8 cellular contexts compared by ENCODE assay signal in the genomic region with DNA sequence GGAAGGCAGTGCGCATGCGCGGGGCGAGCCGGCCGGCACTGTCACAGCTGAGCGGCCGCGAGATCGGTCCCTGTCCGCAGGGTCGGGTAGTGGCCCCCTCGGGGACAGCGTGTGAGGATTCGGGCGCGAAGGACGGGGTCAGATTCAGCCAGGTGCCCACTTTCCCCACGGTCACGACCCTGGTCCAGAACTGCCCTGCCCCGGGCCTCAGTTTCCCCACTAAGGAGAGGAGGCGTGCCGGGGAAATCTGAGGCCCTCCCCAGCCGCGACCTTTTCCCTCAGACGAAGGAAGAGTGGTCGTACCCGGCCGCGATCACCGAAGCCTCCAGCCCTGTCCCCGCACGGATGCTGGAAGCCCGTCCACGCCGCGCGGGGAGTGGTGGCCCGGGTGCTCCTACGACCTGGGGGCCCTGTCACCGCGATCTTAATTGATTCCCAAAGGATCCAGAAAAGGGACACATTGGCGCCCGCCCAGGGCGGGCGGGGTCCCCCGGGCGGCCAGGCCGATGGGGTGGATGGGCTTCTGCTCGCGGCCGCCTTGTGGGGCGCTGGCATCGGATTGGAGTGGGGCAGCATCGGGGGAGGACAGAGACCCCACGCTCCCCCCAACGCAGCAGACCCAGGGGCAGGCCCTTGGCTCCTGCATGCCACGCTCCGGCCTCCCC. TPM values are rescaled to one million over a fixed set of nuclear protein-coding genes. Genes with fewer than 3 reads are reported as not detected.
DNase-seq lines count a peak whose midpoint lies in the region; ATAC-seq and TF ChIP-seq lines count a peak whose summit lies in the region.

No MANE protein-coding gene starts in this region.

- peak overlapping the region; percentile 13 for H3K4me3 ChIP-seq in CD4-positive, CD25-positive, alpha-beta regulatory T cell (ENCODE audit: low read depth, low read length)
- H3K4me3 ChIP-seq in MG63 = peak overlapping the region; percentile 65

- H3K36me3 ChIP-seq in CD4-positive, CD25-positive, alpha-beta regulatory T cell (ENCODE audit: control insufficient read depth, insufficient read depth, low read length) = no peaks in the 10 kb centered on the region
- H3K36me3 ChIP-seq in MG63 = no peaks in the 10 kb centered on the region

- peaks cover 12% of the 10 kb centered on the region for H3K27me3 Mint-ChIP-seq in CD4-positive, CD25-positive, alpha-beta regulatory T cell
- H3K27me3 Mint-ChIP-seq in effector memory CD8-positive, alpha-beta T cell = peaks cover 4 to 5% of the 10 kb centered on the region in 2 donors
- peaks cover 6% of the 10 kb centered on the region for H3K27me3 Mint-ChIP-seq in nephron (ENCODE audit: low read depth)

- H3K27ac ChIP-seq in CD4-positive, CD25-positive, alpha-beta regulatory T cell (ENCODE audit: insufficient read depth, low read length, poor library complexity, severe bottlenecking) = no peak overlapping the region

- no peaks in the 10 kb centered on the region for H3K27me3 ChIP-seq in CD4-positive, CD25-positive, alpha-beta regulatory T cell (ENCODE audit: control insufficient read depth, insufficient read depth, low read length)
- H3K27me3 ChIP-seq in MG63 = no peaks in the 10 kb centered on the region

- no peak overlapping the region for H3K27ac Mint-ChIP-seq in CD4-positive, CD25-positive, alpha-beta regulatory T cell
- peak overlapping the region; percentile 41 to 52 for H3K27ac Mint-ChIP-seq in effector memory CD8-positive, alpha-beta T cell
- peak overlapping the region; percentile 33 to 54 (median 38) for H3K27ac Mint-ChIP-seq in nephron

- peaks cover 0 to 2% (median 0%) of the 10 kb centered on the region in 7 donors for H3K9me3 Mint-ChIP-seq in CD4-positive, CD25-positive, alpha-beta regulatory T cell
- no peaks in the 10 kb centered on the region for H3K9me3 Mint-ChIP-seq in effector memory CD8-positive, alpha-beta T cell
- no peaks in the 10 kb centered on the region for H3K9me3 Mint-ChIP-seq in nephron

- H3K4me3 Mint-ChIP-seq in CD4-positive, CD25-positive, alpha-beta regulatory T cell = peak overlapping the region; percentile 66 to 84 (median 78)
- H3K4me3 Mint-ChIP-seq in effector memory CD8-positive, alpha-beta T cell = peak overlapping the region; percentile 77 to 82
- H3K4me3 Mint-ChIP-seq in nephron = peak overlapping the region; percentile 80 to 84 (median 84)

- peaks cover 0 to 9% (median 3%) of the 10 kb centered on the region in 4 donors for H3K4me1 Mint-ChIP-seq in CD4-positive, CD25-positive, alpha-beta regulatory T cell
- H3K4me1 Mint-ChIP-seq in effector memory CD8-positive, alpha-beta T cell (ENCODE audit: low read depth in 2 of 2) = peaks cover 9% of the 10 kb centered on the region in 2 donors
- H3K4me1 Mint-ChIP-seq in nephron = peaks cover 16% of the 10 kb centered on the region

- no peak for DNase-seq in CD4-positive, CD25-positive, alpha-beta regulatory T cell
- no peak for DNase-seq in MG63
- no peak for DNase-seq in effector memory CD8-positive, alpha-beta T cell
- no peak for DNase-seq in AG08396 (ENCODE audit: low spot score)
- DNase-seq in HCEC 1CT = no peak
- DNase-seq in DMS114 treated with DMSO at 0.1 percent for 48 hours (lab: John Stamatoyannopoulos, UW; ENCODE audit: unreplicated experiment) = no peak

- no peaks in the 10 kb centered on the region for H3K36me3 Mint-ChIP-seq in CD4-positive, CD25-positive, alpha-beta regulatory T cell
- peaks cover 13% of the 10 kb centered on the region for H3K36me3 Mint-ChIP-seq in effector memory CD8-positive, alpha-beta T cell (ENCODE audit: insufficient read depth)
- H3K36me3 Mint-ChIP-seq in nephron (ENCODE audit: low read depth) = no peaks in the 10 kb centered on the region

- no peak for ATAC-seq in CD4-positive, CD25-positive, alpha-beta regulatory T cell (ENCODE audit: low read depth in 2 of 2)
- ATAC-seq in effector memory CD8-positive, alpha-beta T cell (replicated peaks) = no peak
- no peak for ATAC-seq in HG03025 (IDR thresholded peaks at IDR 0.05; ENCODE audit: low FRiP score, unreplicated experiment)

- H3K9me3 ChIP-seq in CD4-positive, CD25-positive, alpha-beta regulatory T cell (ENCODE audit: control insufficient read depth in 2 of 2, low read length in 2 of 2) = no peaks in the 10 kb centered on the region
- H3K9me3 ChIP-seq in MG63 = no peaks in the 10 kb centered on the region

- TF ChIP-seq CTCF in nephron (IDR thresholded peaks at IDR 0.05; ENCODE audit: unreplicated experiment in 3 of 3) = no peak

- peaks cover 6% of the 10 kb centered on the region for H3K4me1 ChIP-seq in CD4-positive, CD25-positive, alpha-beta regulatory T cell (ENCODE audit: control insufficient read depth, insufficient read depth, low read length, poor library complexity, severe bottlenecking)

RNA-seq across cellular contexts. Expression of gene SRL, which starts 57.7 kb away (rescaled TPM):
- not detected for total RNA-seq in CD4-positive, CD25-positive, alpha-beta regulatory T cell
- not detected for polyA plus RNA-seq in CD4-positive, CD25-positive, alpha-beta regulatory T cell
- total RNA-seq in MG63 (2014; rRNA removed; shearing (Covaris generic); ENCODE audit: low replicate concordance) = 0.03 TPM in 1 of 2 replicates, not detected in the other

Comparison
In these comparisons a context has a peak if more than half of its experiments do, and no peak if none do; other contexts are left out.
1. H3K27ac Mint-ChIP-seq: peak in effector memory CD8-positive, alpha-beta T cell (2 of 2) and nephron (3 of 3); none in CD4-positive, CD25-positive, alpha-beta regulatory T cell (0 of 3).
2. Peak in every context shown above with its lines, with median percentiles within 50 percentile points of each other: H3K4me3 Mint-ChIP-seq.